ENCODE assay signal across 8 cellular contexts in genomic region chrX:110418220-110418856, GRCh38. TPM values are rescaled to one million over a fixed set of nuclear protein-coding genes. Genes with fewer than 3 reads are reported as not detected.
DNase-seq lines count a peak whose midpoint lies in the region; ATAC-seq, FAIRE-seq and TF ChIP-seq lines count a peak whose summit lies in the region.

No MANE protein-coding gene starts in this region.

- H3K79me2 ChIP-seq in SK-N-SH (ENCODE audit: insufficient read depth) = no peaks in the 10 kb centered on the region

- TF ChIP-seq RAD21 in SK-N-SH (IDR thresholded peaks at IDR 0.05; ENCODE audit: low read length) = peak; percentile 36

- CTCF ChIA-PET in HEK293 (lab: Yijun Ruan, JAX) (interaction anchor here (0.5 to 22.1 kb wide), 9 partner anchors 8 to 532 kb away, joined by 3 to 576 read pairs (median 4); no protein-coding TSS in a partner anchor), SK-N-SH (lab: Yijun Ruan, JAX) (interaction anchor here (0.5 to 14.6 kb wide), 14 partner anchors 10 to 610 kb away, joined by 3 to 315 read pairs (median 5); no protein-coding TSS in a partner anchor)

- no peak for TF ChIP-seq POLR2A in upper lobe of left lung (IDR thresholded peaks at IDR 0.05)
- no peak for TF ChIP-seq POLR2A in GM12892 (IDR thresholded peaks at IDR 0.05; ENCODE audit: low read depth, low read length)

- DNase-seq in 8988T (peak; percentile 24), SK-N-SH (peak; percentile 22), left ventricle myocardium superior (peak; percentile 29), upper lobe of left lung (peak in 1 of 2 donors; percentile 66), GM12892 (ENCODE audit: insufficient read length) (no peak)

- H3K27ac ChIP-seq in HEK293 (ENCODE audit: extremely low read depth, low read depth, low read length) (peak overlapping the region; percentile 4; the same call in 1 of the 2 replicates), SK-N-SH (ENCODE audit: low read depth in 2 of 2, low read length in 1 of 2) (no peak overlapping the region; a peak in 1 of 4 replicates), upper lobe of left lung (peak overlapping the region in 1 of 4 donors; percentile 2)

- no peaks in the 10 kb centered on the region for H3K36me3 ChIP-seq in HEK293 (ENCODE audit: control insufficient read depth in 2 of 2, insufficient read depth in 1 of 2, low read length in 2 of 2)
- no peaks in the 10 kb centered on the region for H3K36me3 ChIP-seq in SK-N-SH (replicated peaks in 1 of 2; ENCODE audit: control insufficient read depth in 1 of 2, insufficient read depth in 2 of 2, low read length in 1 of 2)
- H3K36me3 ChIP-seq in upper lobe of left lung = no peaks in the 10 kb centered on the region

- no peak overlapping the region for H2AFZ ChIP-seq in SK-N-SH (ENCODE audit: low read depth)

- TF ChIP-seq EP300 in SK-N-SH (IDR thresholded peaks at IDR 0.05; ENCODE audit: borderline replicate concordance in 1 of 2, low read depth in 1 of 2, low read length in 1 of 2) (no peak), upper lobe of left lung (IDR thresholded peaks at IDR 0.05) (no peak)

- no peaks in the 10 kb centered on the region for H4K20me1 ChIP-seq in SK-N-SH (ENCODE audit: insufficient read depth)

- no peak overlapping the region for H3K4me2 ChIP-seq in SK-N-SH

- intact Hi-C loops in left ventricle myocardium superior (cut with micrococcal nuclease) = no loop called here

- 47% methylated on average over 13 of the region's 13 CpGs for WGBS in SK-N-SH (ENCODE audit: low lambda C conversion rate)
- WGBS in upper lobe of left lung, 2 donors = 37 to 42% methylated on average over 11 to 13 of the region's 13 CpGs

- no peaks in the 10 kb centered on the region for H3K4me1 ChIP-seq in HEK293 (ENCODE audit: control insufficient read depth, insufficient read depth, low read length)
- peaks cover 0 to 11% of the 10 kb centered on the region in 2 experiments; a peak in 1 of 4 replicates for H3K4me1 ChIP-seq in SK-N-SH (ENCODE audit: control insufficient read depth in 1 of 2, insufficient read depth in 2 of 2, low read depth in 1 of 2, low read length in 1 of 2)
- H3K4me1 ChIP-seq in upper lobe of left lung = peaks cover 0 to 13% (median 0%) of the 10 kb centered on the region in 4 donors

- H3K9me3 ChIP-seq in HEK293 (ENCODE audit: control insufficient read depth, insufficient read depth, low read depth, low read length) (no peaks in the 10 kb centered on the region), SK-N-SH (no peaks in the 10 kb centered on the region), upper lobe of left lung (no peaks in the 10 kb centered on the region)

- no peaks in the 10 kb centered on the region for H3K9me2 ChIP-seq in SK-N-SH

- TF ChIP-seq CTCF in HEK293 (tag by site-specific recombination; IDR thresholded peaks at IDR 0.05) (peak; percentile 24; the same call in 1 of the 2 replicates), SK-N-SH (IDR thresholded peaks at IDR 0.05) (peak; percentile 55), upper lobe of left lung (IDR thresholded peaks at IDR 0.05) (peak in 4 of 6 experiments; percentile 11 to 44 (median 35))

- peaks cover 7% of the 10 kb centered on the region for H3F3A ChIP-seq in SK-N-SH (replicated peaks; ENCODE audit: insufficient read depth)

- H3K9ac ChIP-seq in SK-N-SH = no peak overlapping the region

- no peak for FAIRE-seq in GM12892 (lab: Jason Lieb, UNC)

- no peak overlapping the region for H3K4me3 ChIP-seq in HEK293 (ENCODE audit: low read depth, low read length)
- H3K4me3 ChIP-seq in SK-N-SH (ENCODE audit: low read depth in 2 of 2, low read length in 1 of 2) = no peak overlapping the region
- H3K4me3 ChIP-seq in upper lobe of left lung = no peak overlapping the region

- POLR2A ChIA-PET in HEK293 (lab: Yijun Ruan, JAX) (interaction anchor here (1.3 to 1.4 kb wide), 2 partner anchors 10 to 100 kb away, joined by 3 read pairs; partner anchors contain the start of gene AMMECR1), SK-N-SH (lab: Yijun Ruan, JAX) (no interaction called here)

- H3K27me3 ChIP-seq in SK-N-SH (ENCODE audit: insufficient read depth) (no peaks in the 10 kb centered on the region; the same call in 1 of the 2 replicates), upper lobe of left lung (no peaks in the 10 kb centered on the region)

- ATAC-seq in left ventricle myocardium superior (peak; percentile 20), upper lobe of left lung (ENCODE audit: low FRiP score in 2 of 2) (peak; percentile 70 to 74), HG03196 (IDR thresholded peaks at IDR 0.05; ENCODE audit: unreplicated experiment) (no peak), HG03139 (IDR thresholded peaks at IDR 0.05; ENCODE audit: unreplicated experiment) (no peak)

TF ChIP-seq in HEK293, 187 proteins besides CTCF, POLR2A, EP300 and RAD21:
- TF ChIP-seq ZEB2 (tag by site-specific recombination; IDR thresholded peaks at IDR 0.05) (no peak), ZNF350 (tag by site-specific recombination; IDR thresholded peaks at IDR 0.05) (no peak), ZNF768 (tag by site-specific recombination; IDR thresholded peaks at IDR 0.05) (no peak), ZNF654 (tag by site-specific recombination; IDR thresholded peaks at IDR 0.05; ENCODE audit: low read depth) (peak; percentile 37), ZBTB17 (tag by site-specific recombination; IDR thresholded peaks at IDR 0.05) (peak; percentile 45; the same call in 1 of the 2 replicates), ZBTB20 (tag by site-specific recombination; IDR thresholded peaks at IDR 0.05) (peak; percentile 32; the same call in 1 of the 2 replicates), SCRT1 (tag by site-specific recombination; IDR thresholded peaks at IDR 0.05; ENCODE audit: borderline replicate concordance) (peak; percentile 53; the same call in 1 of the 2 replicates), GLI4 (tag by site-specific recombination; IDR thresholded peaks at IDR 0.05) (no peak), ZNF16 (tag by site-specific recombination; IDR thresholded peaks at IDR 0.05; ENCODE audit: low read depth) (no peak)
- TF ChIP-seq, protein P1, sequence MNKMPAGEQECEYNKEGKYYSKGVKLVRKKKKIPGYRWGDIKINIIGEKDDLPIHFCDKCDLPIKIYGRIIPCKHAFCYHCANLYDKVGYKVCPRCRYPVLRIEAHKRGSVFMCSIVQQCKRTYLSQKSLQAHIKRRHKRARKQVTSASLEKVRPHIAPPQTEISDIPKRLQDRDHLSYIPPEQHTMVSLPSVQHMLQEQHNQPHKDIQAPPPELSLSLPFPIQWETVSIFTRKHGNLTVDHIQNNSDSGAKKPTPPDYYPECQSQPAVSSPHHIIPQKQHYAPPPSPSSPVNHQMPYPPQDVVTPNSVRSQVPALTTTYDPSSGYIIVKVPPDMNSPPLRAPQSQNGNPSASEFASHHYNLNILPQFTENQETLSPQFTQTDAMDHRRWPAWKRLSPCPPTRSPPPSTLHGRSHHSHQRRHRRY (tag by site-specific recombination; IDR thresholded peaks at IDR 0.05) = no peak

TF ChIP-seq in SK-N-SH, 30 proteins besides CTCF, POLR2A, EP300 and RAD21:
- TF ChIP-seq JUND (IDR thresholded peaks at IDR 0.05) = no peak
- TF ChIP-seq TCF12 (IDR thresholded peaks at IDR 0.05) = no peak
- no peak for TF ChIP-seq ELF1 (IDR thresholded peaks at IDR 0.05)
- no peak for TF ChIP-seq RXRA (IDR thresholded peaks at IDR 0.05; ENCODE audit: borderline replicate concordance, low read depth)
- no peak for TF ChIP-seq NFIC (IDR thresholded peaks at IDR 0.05; ENCODE audit: borderline replicate concordance)
- no peak for TF ChIP-seq SMC3 (IDR thresholded peaks at IDR 0.05; ENCODE audit: low read depth, low read length)
- no peak for TF ChIP-seq PBX3 (IDR thresholded peaks at IDR 0.05)
- TF ChIP-seq POLR2AphosphoS5 (IDR thresholded peaks at IDR 0.05; ENCODE audit: low read depth, low read length) = no peak

RNA-seq across cellular contexts. Expression of gene RTL9, which starts 59.7 kb away (rescaled TPM):
- polyA plus RNA-seq in SK-N-SH (2012; rRNA removed) = 0.02 and 0.05 TPM in 2 replicates
- polyA plus RNA-seq in SK-N-SH (2012; cell fraction: cytosol; rRNA removed) = 0.03 and 0.05 TPM in 2 replicates
- 0.11 and 0.19 TPM in 2 replicates for polyA plus RNA-seq in SK-N-SH (2012; cell fraction: nucleus; rRNA removed)
- 0.40 TPM for total RNA-seq in left ventricle myocardium superior
- total RNA-seq in upper lobe of left lung = under 1 TPM in 4 of 6 donors, not detected in 2; under 0.01 to 0.51 (median 0.18) TPM
- polyA plus RNA-seq in GM12892 (2012; ENCODE audit: missing spikeins) = 0.74 TPM

Comparison
In these comparisons a context has a peak if more than half of its experiments do, and no peak if none do; other contexts are left out.
1. ATAC-seq: peak in left ventricle myocardium superior (single experiment) and upper lobe of left lung (2 of 2); none in HG03196 (single experiment) and HG03139 (single experiment).
2. Peak in every context shown above with its lines, with median percentiles within 50 percentile points of each other: CTCF ChIP-seq.